ENCODE assay signal across 23 cellular contexts in the genomic region with DNA sequence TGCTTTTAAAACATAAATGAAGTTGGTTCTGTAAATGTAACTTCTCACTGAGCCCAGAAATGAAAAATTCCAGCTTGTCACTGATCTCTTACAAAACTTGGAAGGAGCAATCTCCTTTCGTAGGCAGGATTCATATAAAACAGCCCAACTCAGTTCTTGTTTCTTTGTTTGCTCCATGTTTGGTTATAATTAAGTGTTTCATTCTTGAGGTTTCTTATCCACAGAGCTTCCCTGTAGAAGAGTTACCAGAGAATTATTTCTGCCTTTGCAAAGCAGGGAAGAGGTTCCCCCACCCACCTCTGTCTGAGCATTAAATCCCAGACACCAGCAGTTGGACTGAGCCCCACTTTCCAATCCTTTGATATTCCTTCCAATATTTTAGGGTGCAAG. TPM values are rescaled to one million over a fixed set of nuclear protein-coding genes. Genes with fewer than 3 reads are reported as not detected.
DNase-seq lines count a peak whose midpoint lies in the region; ATAC-seq and TF ChIP-seq lines count a peak whose summit lies in the region.
"Had no signal": no experiment of that assay in that cellular context is flagged by ENCODE, and none has a peak within 500 bp of the region (broad histone marks: within the 10 kb centered on the region; RNA-seq: fewer than 3 reads in every experiment).

No MANE protein-coding gene starts in this region.

- TF ChIP-seq CTCF in left lung (IDR thresholded peaks at IDR 0.05) (no peak), thoracic aorta (IDR thresholded peaks at IDR 0.05) (no peak), Calu3 (IDR thresholded peaks at IDR 0.05; ENCODE audit: unreplicated experiment) (no peak)

- peaks cover 14% of the 10 kb centered on the region for H3K27me3 Mint-ChIP-seq in activated naive CD4-positive, alpha-beta T cell treated with anti-CD3 and anti-CD28 coated beads for 36 hours (ENCODE audit: low read depth)
- H3K27me3 Mint-ChIP-seq in Calu3 (ENCODE audit: unreplicated experiment) = no peaks in the 10 kb centered on the region
- H3K27me3 Mint-ChIP-seq: type B pancreatic cell had no signal

- H3K4me3 Mint-ChIP-seq in activated naive CD4-positive, alpha-beta T cell treated with anti-CD3 and anti-CD28 coated beads for 36 hours = no peak overlapping the region
- H3K4me3 Mint-ChIP-seq in Calu3 (ENCODE audit: low read depth, unreplicated experiment) = no peak overlapping the region
- H3K4me3 Mint-ChIP-seq: immature natural killer cell; memory B cell; stimulated activated effector memory CD8-positive, alpha-beta T cell treated with anti-CD3 and anti-CD28 coated beads, Interleukin-12 subunit alpha, Interleukin-12 subunit beta, amount 100 ng/mL, for 72 hours; type B pancreatic cell had no signal

- no peak for ATAC-seq in activated naive CD4-positive, alpha-beta T cell treated with anti-CD3 and anti-CD28 coated beads, Interleukin-2, amount 50 U/mL, for 72 hours
- ATAC-seq in left lung (peak; percentile 42), thoracic aorta (ENCODE audit: insufficient number of reproducible peaks, low FRiP score, low read depth) (no peak)
- ATAC-seq: A549; HepG2; stimulated activated effector memory CD8-positive, alpha-beta T cell treated with anti-CD3 and anti-CD28 coated beads, Interleukin-12 subunit alpha, Interleukin-12 subunit beta, amount 100 ng/mL, for 72 hours had no signal

- intact Hi-C loops in activated naive CD4-positive, alpha-beta T cell treated with anti-CD3 and anti-CD28 coated beads for 36 hours (cut with micrococcal nuclease) = loop anchor here (5.0 kb wide), 1 partner anchor 90 kb away; no protein-coding TSS in a partner anchor
- intact Hi-C loops in left lung (cut with DNase I) (no loop called here), Calu3 (cut with micrococcal nuclease; ENCODE audit: unreplicated experiment) (no loop called here)

- no TSS peak for BruUV-seq in Calu3 (replicated peaks; lab: Mats Ljungman, UMichigan)

- no peaks in the 10 kb centered on the region for H3K9me3 Mint-ChIP-seq in activated naive CD4-positive, alpha-beta T cell treated with anti-CD3 and anti-CD28 coated beads for 36 hours
- H3K9me3 Mint-ChIP-seq in activated naive CD4-positive, alpha-beta T cell treated with anti-CD3 and anti-CD28 coated beads, Interleukin-2, amount 50 U/mL, for 72 hours = no peaks in the 10 kb centered on the region
- no peaks in the 10 kb centered on the region for H3K9me3 Mint-ChIP-seq in Calu3 (ENCODE audit: low read depth, unreplicated experiment)
- H3K9me3 Mint-ChIP-seq: immature natural killer cell; memory B cell; stimulated activated effector memory CD8-positive, alpha-beta T cell treated with anti-CD3 and anti-CD28 coated beads, Interleukin-12 subunit alpha, Interleukin-12 subunit beta, amount 100 ng/mL, for 72 hours; type B pancreatic cell had no signal

- no peaks in the 10 kb centered on the region for H3K9me3 ChIP-seq in left lung
- no peaks in the 10 kb centered on the region for H3K9me3 ChIP-seq in thoracic aorta
- H3K9me3 ChIP-seq: A549, Peyer's patch, sigmoid colon had no signal

- H3K36me3 ChIP-seq in left lung (no peaks in the 10 kb centered on the region), thoracic aorta (no peaks in the 10 kb centered on the region)
- H3K36me3 ChIP-seq: Peyer's patch, sigmoid colon had no signal

- no peaks in the 10 kb centered on the region for H3K36me3 Mint-ChIP-seq in activated naive CD4-positive, alpha-beta T cell treated with anti-CD3 and anti-CD28 coated beads for 36 hours (ENCODE audit: low read depth)
- no peaks in the 10 kb centered on the region for H3K36me3 Mint-ChIP-seq in activated naive CD4-positive, alpha-beta T cell treated with anti-CD3 and anti-CD28 coated beads, Interleukin-2, amount 50 U/mL, for 72 hours
- H3K36me3 Mint-ChIP-seq in Calu3 (ENCODE audit: insufficient read depth, unreplicated experiment) = no peaks in the 10 kb centered on the region
- H3K36me3 Mint-ChIP-seq: immature natural killer cell; memory B cell; stimulated activated effector memory CD8-positive, alpha-beta T cell treated with anti-CD3 and anti-CD28 coated beads, Interleukin-12 subunit alpha, Interleukin-12 subunit beta, amount 100 ng/mL, for 72 hours; type B pancreatic cell had no signal

- no peak for DNase-seq in activated naive CD4-positive, alpha-beta T cell treated with anti-CD3 and anti-CD28 coated beads for 36 hours
- DNase-seq in activated naive CD4-positive, alpha-beta T cell treated with anti-CD3 and anti-CD28 coated beads, Interleukin-2, amount 50 U/mL, for 72 hours (ENCODE audit: low spot score in 2 of 2) = no peak
- peak; percentile 64 for DNase-seq in astrocyte of the hippocampus (ENCODE audit: low read depth, low spot score)
- DNase-seq in left lung = no peak
- DNase-seq in thoracic aorta (ENCODE audit: low spot score) = no peak
- no peak for DNase-seq in NCI-H510A treated with DMSO at 0.1 percent for 48 hours (lab: John Stamatoyannopoulos, UW)
- DNase-seq in Calu3 = no peak
- no peak for DNase-seq in 8988T
- DNase-seq: activated effector memory CD4-positive, alpha-beta T cell treated with anti-CD3 and anti-CD28 coated beads, Interleukin-2, amount 50 U/mL, for 16 hours; central memory CD4-positive, alpha-beta T cell; COR-L47; immature natural killer cell; MV-4-11; NCI-H2081 treated with DMSO at 0.1 percent for 48 hours; NCI-H69; Peyer's patch; sigmoid colon; SW 1271 had no signal

- H3K4me1 Mint-ChIP-seq in activated naive CD4-positive, alpha-beta T cell treated with anti-CD3 and anti-CD28 coated beads for 36 hours (ENCODE audit: low read depth) = peaks cover 41% of the 10 kb centered on the region
- H3K4me1 Mint-ChIP-seq in Calu3 (ENCODE audit: low read depth, unreplicated experiment) = no peaks in the 10 kb centered on the region
- H3K4me1 Mint-ChIP-seq: immature natural killer cell; memory B cell; stimulated activated effector memory CD8-positive, alpha-beta T cell treated with anti-CD3 and anti-CD28 coated beads, Interleukin-12 subunit alpha, Interleukin-12 subunit beta, amount 100 ng/mL, for 72 hours had no signal

- CTCF ChIA-PET in activated naive CD4-positive, alpha-beta T cell treated with anti-CD3 and anti-CD28 coated beads for 36 hours (lab: Charles Lee) = no interaction called here
- CTCF ChIA-PET in Calu3 (lab: Charles Lee) = no interaction called here

- H3K27me3 ChIP-seq in left lung (no peaks in the 10 kb centered on the region), thoracic aorta (replicated peaks; ENCODE audit: insufficient read depth) (no peaks in the 10 kb centered on the region)
- H3K27me3 ChIP-seq: Peyer's patch, sigmoid colon had no signal

- no peaks in the 10 kb centered on the region for H3K4me1 ChIP-seq in left lung
- H3K4me1 ChIP-seq in thoracic aorta (ENCODE audit: control insufficient read depth in 1 of 2, low read depth in 2 of 2) = peaks cover 0 to 14% of the 10 kb centered on the region in 2 donors
- H3K4me1 ChIP-seq: Peyer's patch had no signal

- no peak overlapping the region for H3K4me3 ChIP-seq in left lung
- no peak overlapping the region for H3K4me3 ChIP-seq in thoracic aorta
- H3K4me3 ChIP-seq: A549, Peyer's patch, sigmoid colon had no signal

- peak overlapping the region; percentile 4 to 45 for H3K27ac ChIP-seq in left lung
- H3K27ac ChIP-seq in thoracic aorta = peak overlapping the region; percentile 24 to 43

- H3K27ac Mint-ChIP-seq in activated naive CD4-positive, alpha-beta T cell treated with anti-CD3 and anti-CD28 coated beads for 36 hours = peak overlapping the region; percentile 6
- H3K27ac Mint-ChIP-seq in activated naive CD4-positive, alpha-beta T cell treated with anti-CD3 and anti-CD28 coated beads, Interleukin-2, amount 50 U/mL, for 72 hours = peak overlapping the region in 1 of 2 donors; percentile 45
- H3K27ac Mint-ChIP-seq in Calu3 (ENCODE audit: unreplicated experiment) = no peak overlapping the region
- H3K27ac Mint-ChIP-seq: immature natural killer cell; memory B cell; stimulated activated effector memory CD8-positive, alpha-beta T cell treated with anti-CD3 and anti-CD28 coated beads, Interleukin-12 subunit alpha, Interleukin-12 subunit beta, amount 100 ng/mL, for 72 hours; type B pancreatic cell had no signal

RNA-seq across cellular contexts. Expression of a gene that starts 34.1 kb away (rescaled TPM):
- 1 to 10 TPM; 5.8 to 6.7 TPM for total RNA-seq in activated naive CD4-positive, alpha-beta T cell treated with anti-CD3 and anti-CD28 coated beads for 36 hours
- 1 to 10 TPM; 1.0 to 4.7 TPM for total RNA-seq in activated naive CD4-positive, alpha-beta T cell treated with anti-CD3 and anti-CD28 coated beads, Interleukin-2, amount 50 U/mL, for 72 hours
- 100 to 1,000 TPM in 1 of 2 donors, 10 to 100 TPM in 1; 75.0 to 109 TPM for total RNA-seq in left lung
- 10 to 100 TPM; 70.7 to 80.1 TPM for total RNA-seq in thoracic aorta
- 56.2 and 84.3 TPM in 2 replicates for total RNA-seq in Calu3 (2022)
